In genomic region chr9:114677418-114677817, GRCh38 we compare ENCODE assay signal across 10 cellular contexts. TPM values are rescaled to one million over a fixed set of nuclear protein-coding genes. Genes with fewer than 3 reads are reported as not detected.
DNase-seq lines count a peak whose midpoint lies in the region; ATAC-seq and TF ChIP-seq lines count a peak whose summit lies in the region.
"Had no signal": no experiment of that assay in that cellular context is flagged by ENCODE, and none has a peak within 500 bp of the region (broad histone marks: within the 10 kb centered on the region; RNA-seq: fewer than 3 reads in every experiment).

No MANE protein-coding gene starts in this region.

- no peak overlapping the region for H3K9ac ChIP-seq in PC-3 (ENCODE audit: low read length)
- no peak overlapping the region for H3K9ac ChIP-seq in neuronal stem cell (ENCODE audit: low read depth, low read length, poor library complexity)

- in situ Hi-C loops in HAP-1 (cut with MboI; ENCODE audit: low sequenced_read_pairs), result loop anchor here (10.0 kb wide), 1 partner anchor 337 kb away; no protein-coding TSS in a partner anchor

- no peaks in the 10 kb centered on the region for H3K9me2 ChIP-seq in PC-3 (replicated peaks; ENCODE audit: low read length)

- no peak overlapping the region for H4K91ac ChIP-seq in neuronal stem cell (ENCODE audit: low read depth, low read length, poor library complexity)

- TF ChIP-seq CTCF in PC-3 (conservative IDR thresholded peaks at IDR 0.05; ENCODE audit: low read depth, low read length), result no peak
- no peak for TF ChIP-seq CTCF in fibroblast of pulmonary artery (IDR thresholded peaks at IDR 0.05; ENCODE audit: low read length, missing control alignments)

- H3K4me1 ChIP-seq in HAP-1 (peaks cover 5% of the 10 kb centered on the region), PC-3 (ENCODE audit: insufficient read depth, low read length) (peaks cover 29% of the 10 kb centered on the region), neuronal stem cell (ENCODE audit: control insufficient read depth in 2 of 2, insufficient read depth in 1 of 2, low read depth in 1 of 2, low read length in 2 of 2) (no peaks in the 10 kb centered on the region)

- POLR2A ChIA-PET in PC-3 (lab: Charles Lee; ENCODE audit: unreplicated experiment), result no interaction called here

- H3K14ac ChIP-seq in neuronal stem cell (ENCODE audit: low read length), result no peak overlapping the region

- no peak overlapping the region for H3K23ac ChIP-seq in neuronal stem cell (ENCODE audit: low read depth, low read length, poor library complexity)

- no peak overlapping the region for H2BK15ac ChIP-seq in neuronal stem cell (ENCODE audit: low read length)

- H4K8ac ChIP-seq in neuronal stem cell (ENCODE audit: low read depth, low read length), result no peak overlapping the region

- ATAC-seq in PC-3 (peak; percentile 68), HG03139 (IDR thresholded peaks at IDR 0.05; ENCODE audit: unreplicated experiment) (no peak), GM21390 (IDR thresholded peaks at IDR 0.05; ENCODE audit: unreplicated experiment) (no peak)
- ATAC-seq: sciatic nerve had no signal

- no peak overlapping the region for H3K4ac ChIP-seq in neuronal stem cell (ENCODE audit: low read length)

- H3K4me2 ChIP-seq in PC-3 (ENCODE audit: low read length) (peak overlapping the region; percentile 71), neuronal stem cell (ENCODE audit: insufficient read depth, low read length, poor library complexity, severe bottlenecking) (no peak overlapping the region)

- no peaks in the 10 kb centered on the region for H3F3A ChIP-seq in PC-3 (ENCODE audit: low read length, unreplicated experiment)

- BruUV-seq in PC-3 (replicated peaks; lab: Mats Ljungman, UMichigan), result no TSS peak

- CTCF ChIA-PET in PC-3 (lab: Charles Lee), result no interaction called here

- H4K20me1 ChIP-seq in PC-3 (ENCODE audit: low read length), result no peaks in the 10 kb centered on the region

- H3K79me1 ChIP-seq in neuronal stem cell (ENCODE audit: low read depth, low read length), result no peaks in the 10 kb centered on the region

- H3K36me3 ChIP-seq in HAP-1 (replicated peaks) (no peaks in the 10 kb centered on the region), PC-3 (ENCODE audit: low read depth, low read length) (no peaks in the 10 kb centered on the region), neuronal stem cell (replicated peaks in 1 of 2; ENCODE audit: control insufficient read depth in 2 of 2, insufficient read depth in 2 of 2, low read length in 2 of 2) (no peaks in the 10 kb centered on the region)

- H3K27ac ChIP-seq in PC-3 (ENCODE audit: low read length) (peak overlapping the region; percentile 63), neuronal stem cell (replicated peaks; ENCODE audit: low read length) (no peak overlapping the region)

- intact Hi-C loops in PC-3 (cut with micrococcal nuclease), result no loop called here

- no peaks in the 10 kb centered on the region for H3K27me3 ChIP-seq in HAP-1 (ENCODE audit: low read depth)
- no peaks in the 10 kb centered on the region for H3K27me3 ChIP-seq in PC-3 (ENCODE audit: low read length)
- peaks cover 0 to 10% (median 0%) of the 10 kb centered on the region in 3 experiments for H3K27me3 ChIP-seq in neuronal stem cell (ENCODE audit: control insufficient read depth in 3 of 3, insufficient read depth in 3 of 3, low read depth in 1 of 3, low read length in 3 of 3)

- DNase-seq in 8988T (peak; percentile 60), HAP-1 (ENCODE audit: low spot score in 2 of 2) (peak; percentile 56 to 76), PC-3 (peak; percentile 97), fibroblast of pulmonary artery (ENCODE audit: low read depth) (peak; percentile 99), neuronal stem cell (ENCODE audit: low spot score) (no peak), cerebellar nuclear complex (lab: John Stamatoyannopoulos, UW) (no peak)

- H2BK120ac ChIP-seq in neuronal stem cell (ENCODE audit: low read depth, low read length), result no peak overlapping the region

- H2AFZ ChIP-seq in PC-3 (ENCODE audit: low read length) (no peak overlapping the region), neuronal stem cell (ENCODE audit: low read length) (no peak overlapping the region)

- H3K4me3 ChIP-seq in HAP-1, result no peak overlapping the region
- H3K4me3 ChIP-seq in PC-3 (ENCODE audit: low read length), result no peak overlapping the region
- H3K4me3 ChIP-seq in fibroblast of pulmonary artery (replicated peaks; ENCODE audit: low read depth, low read length), result no peak overlapping the region
- H3K4me3 ChIP-seq in neuronal stem cell (ENCODE audit: low read length in 2 of 2), result no peak overlapping the region

- no peaks in the 10 kb centered on the region for H3K79me2 ChIP-seq in PC-3 (ENCODE audit: low read length)

- H3K9me3 ChIP-seq in HAP-1 (no peaks in the 10 kb centered on the region), PC-3 (ENCODE audit: low read length) (no peaks in the 10 kb centered on the region), neuronal stem cell (replicated peaks in 1 of 2; ENCODE audit: control insufficient read depth in 2 of 2, insufficient read depth in 1 of 2, low read depth in 1 of 2, low read length in 2 of 2) (no peaks in the 10 kb centered on the region)

- H2AK5ac ChIP-seq in neuronal stem cell (ENCODE audit: low read depth, low read length), result no peak overlapping the region

- H2BK12ac ChIP-seq in neuronal stem cell (ENCODE audit: low read length), result no peak overlapping the region

- no CpG with 5 or more reads among the region's 3 CpGs for WGBS in neuronal stem cell (ENCODE audit: extremely low coverage in 2 of 2, insufficient read length in 2 of 2, insufficient replicate concordance in 1 of 2), 2 donors

- no peak overlapping the region for H2BK5ac ChIP-seq in neuronal stem cell (ENCODE audit: low read length)

- H3K18ac ChIP-seq in neuronal stem cell (ENCODE audit: low read length), result no peak overlapping the region

RNA-seq across cellular contexts. Expression of gene TEX48, which starts 4.6 kb away (rescaled TPM):
- 2.4 TPM in 1 of 2 replicates, not detected in the other for total RNA-seq in PC-3 (2014; rRNA removed)
- polyA plus RNA-seq in neuronal stem cell (2013, experiment 1 of 2), result not detected
- not detected for polyA plus RNA-seq in neuronal stem cell (2013, experiment 2 of 2)
- total RNA-seq: sciatic nerve had no signal
- polyA plus RNA-seq: IgD-negative memory B cell had no signal

RNA-seq across cellular contexts. Expression of gene TEX53, which starts 19.8 kb away (rescaled TPM):
- total RNA-seq in PC-3 (2014; rRNA removed), result not detected in 2 replicates
- polyA plus RNA-seq in neuronal stem cell (2013, experiment 1 of 2), result not detected
- not detected for polyA plus RNA-seq in neuronal stem cell (2013, experiment 2 of 2)
- total RNA-seq: sciatic nerve had no signal
- polyA plus RNA-seq: IgD-negative memory B cell had no signal

Comparison
In these comparisons a context has a peak if more than half of its experiments do, and no peak if none do; other contexts are left out.
1. DNase-seq: peak in 8988T (single experiment), HAP-1 (2 of 2), PC-3 (single experiment) and fibroblast of pulmonary artery (single experiment); none in neuronal stem cell (single experiment) and cerebellar nuclear complex (0 of 2).